ENCODE assay signal across 16 cellular contexts in genomic region chr7:77944183-77945182, GRCh38.
DNase-seq lines count a peak whose midpoint lies in the region; ATAC-seq and TF ChIP-seq lines count a peak whose summit lies in the region.
"Had no signal": no experiment of that assay in that cellular context is flagged by ENCODE, and none has a peak within 500 bp of the region (broad histone marks: within the 10 kb centered on the region; RNA-seq: fewer than 3 reads in every experiment).

No MANE protein-coding gene starts in this region.

- H3K9ac ChIP-seq in parathyroid adenoma = no peak overlapping the region
- H3K9ac ChIP-seq: BLaER1, KMS-11 had no signal

- intact Hi-C loops in CD4-positive, alpha-beta T cell (cut with DNase I, micrococcal nuclease) = no loop called here

- peaks cover 3% of the 10 kb centered on the region for H3K4me1 ChIP-seq in parathyroid adenoma
- H3K4me1 ChIP-seq: BLaER1 had no signal

- H3K36me3 Mint-ChIP-seq in CD4-positive, alpha-beta T cell (ENCODE audit: low read depth) = peaks cover 32% of the 10 kb centered on the region
- H3K36me3 Mint-ChIP-seq in IgD-negative memory B cell = no peaks in the 10 kb centered on the region
- peaks cover 68% of the 10 kb centered on the region for H3K36me3 Mint-ChIP-seq in activated T-helper 17 cell treated with anti-CD3 and anti-CD28 coated beads, Interleukin-2, amount 50 U/mL, for 72 hours (ENCODE audit: low read depth)

- POLR2A ChIA-PET in CD4-positive, alpha-beta T cell (lab: Charles Lee) = no interaction called here

- CTCF ChIA-PET in CD4-positive, alpha-beta T cell (lab: Charles Lee) = no interaction called here

- no peaks in the 10 kb centered on the region for H3K9me3 ChIP-seq in CD4-positive, alpha-beta T cell (ENCODE audit: control insufficient read depth, low read length)
- no peaks in the 10 kb centered on the region for H3K9me3 ChIP-seq in parathyroid adenoma (ENCODE audit: control insufficient read depth, low read length)
- H3K9me3 ChIP-seq: BLaER1 had no signal

- H3K79me2 ChIP-seq in parathyroid adenoma = no peaks in the 10 kb centered on the region

- H3K36me3 ChIP-seq in parathyroid adenoma (ENCODE audit: control insufficient read depth, insufficient read depth, low read length) = no peaks in the 10 kb centered on the region

- H3K4me3 Mint-ChIP-seq in CD4-positive, alpha-beta T cell = no peak overlapping the region
- no peak overlapping the region for H3K4me3 Mint-ChIP-seq in IgD-negative memory B cell
- H3K4me3 Mint-ChIP-seq in activated T-helper 17 cell treated with anti-CD3 and anti-CD28 coated beads, Interleukin-2, amount 50 U/mL, for 72 hours = no peak overlapping the region
- H3K4me3 Mint-ChIP-seq: HFFc6 had no signal

- no peaks in the 10 kb centered on the region for H3K9me3 Mint-ChIP-seq in CD4-positive, alpha-beta T cell
- no peaks in the 10 kb centered on the region for H3K9me3 Mint-ChIP-seq in IgD-negative memory B cell
- H3K9me3 Mint-ChIP-seq in activated T-helper 17 cell treated with anti-CD3 and anti-CD28 coated beads, Interleukin-2, amount 50 U/mL, for 72 hours = no peaks in the 10 kb centered on the region
- H3K9me3 Mint-ChIP-seq: HFFc6 had no signal

- no peak for TF ChIP-seq POLR2A in GM18505 (IDR thresholded peaks at IDR 0.05; ENCODE audit: borderline replicate concordance, extremely low read depth, insufficient read depth, insufficient read length)

- no peak for TF ChIP-seq CTCF in CD4-positive, alpha-beta T cell (IDR thresholded peaks at IDR 0.05)
- no peak for TF ChIP-seq CTCF in parathyroid adenoma (IDR thresholded peaks at IDR 0.05)

- H3K27me3 ChIP-seq in CD4-positive, alpha-beta T cell (ENCODE audit: control insufficient read depth, insufficient read depth, low read length) = no peaks in the 10 kb centered on the region
- H3K27me3 ChIP-seq in parathyroid adenoma (ENCODE audit: control insufficient read depth, insufficient read depth, low read length) = no peaks in the 10 kb centered on the region
- H3K27me3 ChIP-seq: BLaER1 had no signal

- no peak for ATAC-seq in CD4-positive, alpha-beta T cell (ENCODE audit: poor library complexity)
- ATAC-seq in activated T-helper 17 cell treated with anti-CD3 and anti-CD28 coated beads, Interleukin-2, amount 50 U/mL, for 72 hours (replicated peaks) = no peak
- ATAC-seq in GM18517 (IDR thresholded peaks at IDR 0.05; ENCODE audit: unreplicated experiment) (no peak), GM18505 (IDR thresholded peaks at IDR 0.05; ENCODE audit: unreplicated experiment) (no peak)

- no peak overlapping the region for H3K4me3 ChIP-seq in parathyroid adenoma (ENCODE audit: low read depth, low read length)
- H3K4me3 ChIP-seq: BLaER1, PC-9 had no signal

- no peak overlapping the region for H3K4me2 ChIP-seq in parathyroid adenoma (ENCODE audit: low read length)
- H3K4me2 ChIP-seq: BLaER1, KMS-11, PC-9 had no signal

- peak overlapping the region; percentile 14 for H3K27ac Mint-ChIP-seq in CD4-positive, alpha-beta T cell
- H3K27ac Mint-ChIP-seq in IgD-negative memory B cell = peak overlapping the region in 2 of 3 donors; percentile 42 to 47
- H3K27ac Mint-ChIP-seq in activated T-helper 17 cell treated with anti-CD3 and anti-CD28 coated beads, Interleukin-2, amount 50 U/mL, for 72 hours = peak overlapping the region; percentile 44
- H3K27ac Mint-ChIP-seq: HFFc6 had no signal

- no peaks in the 10 kb centered on the region for H3K27me3 Mint-ChIP-seq in CD4-positive, alpha-beta T cell
- no peaks in the 10 kb centered on the region for H3K27me3 Mint-ChIP-seq in IgD-negative memory B cell
- no peaks in the 10 kb centered on the region for H3K27me3 Mint-ChIP-seq in activated T-helper 17 cell treated with anti-CD3 and anti-CD28 coated beads, Interleukin-2, amount 50 U/mL, for 72 hours

- peak overlapping the region; percentile 20 for H2AFZ ChIP-seq in parathyroid adenoma
- H2AFZ ChIP-seq: PC-9 had no signal

- peaks cover 11% of the 10 kb centered on the region for H3K4me1 Mint-ChIP-seq in CD4-positive, alpha-beta T cell (ENCODE audit: low read depth)
- peaks cover 3 to 10% (median 5%) of the 10 kb centered on the region in 3 donors for H3K4me1 Mint-ChIP-seq in IgD-negative memory B cell
- H3K4me1 Mint-ChIP-seq in activated T-helper 17 cell treated with anti-CD3 and anti-CD28 coated beads, Interleukin-2, amount 50 U/mL, for 72 hours = peaks cover 9% of the 10 kb centered on the region

- no peak for DNase-seq in CD4-positive, alpha-beta T cell
- DNase-seq in stimulated activated naive CD4-positive, alpha-beta T cell treated with Interleukin-2 at 50 U/mL for 16 hours (lab: John Stamatoyannopoulos, UW) = no peak
- DNase-seq: DMS53, HFFc6, NCI-H1092, NCI-H187, NCI-H446, PC-9 had no signal

- H3K27ac ChIP-seq in CD4-positive, alpha-beta T cell (ENCODE audit: low read depth, low read length) = no peak overlapping the region
- H3K27ac ChIP-seq in parathyroid adenoma = no peak overlapping the region
- H3K27ac ChIP-seq: BLaER1, HL-60, KMS-11, PC-9 had no signal
